Comparison of ENCODE assay signal across 1 cellular context in the genomic region with DNA sequence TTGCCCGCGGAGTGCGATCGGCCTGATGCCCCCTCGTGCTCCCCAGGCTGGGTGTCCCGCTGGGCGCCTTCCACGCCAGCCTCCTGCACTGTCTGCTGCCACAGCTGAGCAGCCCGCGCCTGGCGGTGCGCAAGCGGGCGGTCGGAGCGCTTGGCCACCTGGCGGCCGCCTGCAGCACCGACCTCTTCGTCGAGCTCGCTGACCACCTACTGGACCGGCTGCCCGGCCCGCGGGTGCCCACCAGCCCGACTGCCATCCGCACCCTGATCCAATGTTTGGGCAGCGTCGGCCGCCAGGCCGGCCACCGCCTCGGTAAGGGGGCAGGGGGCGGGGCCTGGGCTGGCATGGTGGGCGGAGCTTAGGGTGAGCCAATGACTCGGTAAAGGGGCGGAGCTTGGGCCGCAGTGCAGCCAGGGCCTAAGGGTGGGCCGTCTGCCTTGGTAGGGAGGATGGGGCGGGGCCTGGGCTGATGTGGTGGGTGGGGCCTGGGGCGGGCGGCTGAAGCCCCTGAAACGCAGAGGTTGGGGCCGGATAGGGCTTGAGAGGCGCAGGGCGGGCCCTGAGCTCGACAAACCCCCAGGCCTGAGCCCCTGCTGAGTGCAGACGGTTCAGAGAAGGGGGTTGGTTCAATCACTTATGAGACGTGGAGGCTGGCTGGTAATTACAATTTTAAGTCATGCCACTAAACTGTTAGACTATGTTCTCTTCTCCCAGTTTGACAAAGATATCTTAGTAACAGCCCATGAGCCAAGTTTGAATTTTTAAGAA.
TF ChIP-seq lines count a peak whose summit lies in the region.

No MANE protein-coding gene starts in this region.

TF ChIP-seq in HepG2, 621 proteins besides CTCF, POLR2A, EP300 and RAD21 (continued from another document and continues in another):
- 0 out of 2 replicates have a peak, but pooled peaks have one; percentile 28 for TF ChIP-seq ZBTB42 (CRISPR knock-in tag; IDR thresholded peaks at IDR 0.05)
- TF ChIP-seq NFKB2 (CRISPR knock-in tag; IDR thresholded peaks at IDR 0.05; ENCODE audit: borderline replicate concordance) = no peak; the same call in 1 of the 2 replicates
- peak; percentile 86 for TF ChIP-seq HNRNPLL (IDR thresholded peaks at IDR 0.05; ENCODE audit: low read depth, low read length, poor library complexity, severe bottlenecking)
- TF ChIP-seq RORA (CRISPR knock-in tag; IDR thresholded peaks at IDR 0.05) = no peak
- no peak for TF ChIP-seq ZSCAN31 (CRISPR knock-in tag; IDR thresholded peaks at IDR 0.05; ENCODE audit: low read depth)
- no peak for TF ChIP-seq PCBP1 (IDR thresholded peaks at IDR 0.05; ENCODE audit: borderline replicate concordance, low read depth, low read length)
- peak in 1 of 2 experiments; percentile 73; a peak in 1 of 4 replicates for TF ChIP-seq HMGXB4 (CRISPR knock-in tag; IDR thresholded peaks at IDR 0.05; ENCODE audit: borderline replicate concordance in 1 of 2, low read depth in 1 of 2)
- no peak for TF ChIP-seq ZNF556 (CRISPR knock-in tag; IDR thresholded peaks at IDR 0.05; ENCODE audit: borderline replicate concordance)
- no peak; the same call in 1 of the 2 replicates for TF ChIP-seq ERF (CRISPR knock-in tag; IDR thresholded peaks at IDR 0.05)
- TF ChIP-seq PHF20 (CRISPR knock-in tag; IDR thresholded peaks at IDR 0.05) = no peak
- no peak for TF ChIP-seq CEBPG (CRISPR knock-in tag; IDR thresholded peaks at IDR 0.05)
- TF ChIP-seq ZNF20 (CRISPR knock-in tag; IDR thresholded peaks at IDR 0.05) = no peak
- TF ChIP-seq, protein P1, sequence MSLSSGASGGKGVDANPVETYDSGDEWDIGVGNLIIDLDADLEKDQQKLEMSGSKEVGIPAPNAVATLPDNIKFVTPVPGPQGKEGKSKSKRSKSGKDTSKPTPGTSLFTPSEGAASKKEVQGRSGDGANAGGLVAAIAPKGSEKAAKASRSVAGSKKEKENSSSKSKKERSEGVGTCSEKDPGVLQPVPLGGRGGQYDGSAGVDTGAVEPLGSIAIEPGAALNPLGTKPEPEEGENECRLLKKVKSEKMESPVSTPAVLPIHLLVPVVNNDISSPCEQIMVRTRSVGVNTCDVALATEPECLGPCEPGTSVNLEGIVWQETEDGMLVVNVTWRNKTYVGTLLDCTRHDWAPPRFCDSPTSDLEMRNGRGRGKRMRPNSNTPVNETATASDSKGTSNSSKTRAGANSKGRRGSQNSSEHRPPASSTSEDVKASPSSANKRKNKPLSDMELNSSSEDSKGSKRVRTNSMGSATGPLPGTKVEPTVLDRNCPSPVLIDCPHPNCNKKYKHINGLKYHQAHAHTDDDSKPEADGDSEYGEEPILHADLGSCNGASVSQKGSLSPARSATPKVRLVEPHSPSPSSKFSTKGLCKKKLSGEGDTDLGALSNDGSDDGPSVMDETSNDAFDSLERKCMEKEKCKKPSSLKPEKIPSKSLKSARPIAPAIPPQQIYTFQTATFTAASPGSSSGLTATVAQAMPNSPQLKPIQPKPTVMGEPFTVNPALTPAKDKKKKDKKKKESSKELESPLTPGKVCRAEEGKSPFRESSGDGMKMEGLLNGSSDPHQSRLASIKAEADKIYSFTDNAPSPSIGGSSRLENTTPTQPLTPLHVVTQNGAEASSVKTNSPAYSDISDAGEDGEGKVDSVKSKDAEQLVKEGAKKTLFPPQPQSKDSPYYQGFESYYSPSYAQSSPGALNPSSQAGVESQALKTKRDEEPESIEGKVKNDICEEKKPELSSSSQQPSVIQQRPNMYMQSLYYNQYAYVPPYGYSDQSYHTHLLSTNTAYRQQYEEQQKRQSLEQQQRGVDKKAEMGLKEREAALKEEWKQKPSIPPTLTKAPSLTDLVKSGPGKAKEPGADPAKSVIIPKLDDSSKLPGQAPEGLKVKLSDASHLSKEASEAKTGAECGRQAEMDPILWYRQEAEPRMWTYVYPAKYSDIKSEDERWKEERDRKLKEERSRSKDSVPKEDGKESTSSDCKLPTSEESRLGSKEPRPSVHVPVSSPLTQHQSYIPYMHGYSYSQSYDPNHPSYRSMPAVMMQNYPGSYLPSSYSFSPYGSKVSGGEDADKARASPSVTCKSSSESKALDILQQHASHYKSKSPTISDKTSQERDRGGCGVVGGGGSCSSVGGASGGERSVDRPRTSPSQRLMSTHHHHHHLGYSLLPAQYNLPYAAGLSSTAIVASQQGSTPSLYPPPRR (CRISPR knock-in tag; IDR thresholded peaks at IDR 0.05; ENCODE audit: borderline replicate concordance) = no peak
- no peak for TF ChIP-seq ZNF224 (CRISPR knock-in tag; IDR thresholded peaks at IDR 0.05)
- TF ChIP-seq ZNF547 (CRISPR knock-in tag; IDR thresholded peaks at IDR 0.05) = no peak
- TF ChIP-seq, protein P2, sequence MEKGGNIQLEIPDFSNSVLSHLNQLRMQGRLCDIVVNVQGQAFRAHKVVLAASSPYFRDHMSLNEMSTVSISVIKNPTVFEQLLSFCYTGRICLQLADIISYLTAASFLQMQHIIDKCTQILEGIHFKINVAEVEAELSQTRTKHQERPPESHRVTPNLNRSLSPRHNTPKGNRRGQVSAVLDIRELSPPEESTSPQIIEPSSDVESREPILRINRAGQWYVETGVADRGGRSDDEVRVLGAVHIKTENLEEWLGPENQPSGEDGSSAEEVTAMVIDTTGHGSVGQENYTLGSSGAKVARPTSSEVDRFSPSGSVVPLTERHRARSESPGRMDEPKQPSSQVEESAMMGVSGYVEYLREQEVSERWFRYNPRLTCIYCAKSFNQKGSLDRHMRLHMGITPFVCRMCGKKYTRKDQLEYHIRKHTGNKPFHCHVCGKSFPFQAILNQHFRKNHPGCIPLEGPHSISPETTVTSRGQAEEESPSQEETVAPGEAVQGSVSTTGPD (CRISPR knock-in tag; IDR thresholded peaks at IDR 0.05) = no peak
- no peak for TF ChIP-seq CREB3 (CRISPR knock-in tag; IDR thresholded peaks at IDR 0.05)
- TF ChIP-seq CEBPB (IDR thresholded peaks at IDR 0.05; ENCODE audit: borderline replicate concordance, low read depth, low read length) = no peak
- no peak for TF ChIP-seq MXI1 (IDR thresholded peaks at IDR 0.05; ENCODE audit: borderline replicate concordance, low read depth, low read length)
- no peak for TF ChIP-seq PLRG1 (conservative IDR thresholded peaks at IDR 0.05)
- TF ChIP-seq ZNF672 (CRISPR knock-in tag; IDR thresholded peaks at IDR 0.05) = no peak
- TF ChIP-seq PRDM15 (CRISPR knock-in tag; IDR thresholded peaks at IDR 0.05) = no peak
- TF ChIP-seq ZNF550 (CRISPR knock-in tag; IDR thresholded peaks at IDR 0.05; ENCODE audit: borderline replicate concordance) = no peak
- TF ChIP-seq DNMT1 (CRISPR knock-in tag; IDR thresholded peaks at IDR 0.05) = 0 out of 2 replicates have a peak, but pooled peaks have one; percentile 51
- TF ChIP-seq ZNF543 (CRISPR knock-in tag; IDR thresholded peaks at IDR 0.05) = peak; percentile 44; the same call in 1 of the 2 replicates
- no peak; the same call in 1 of the 2 replicates for TF ChIP-seq ZNF441 (CRISPR knock-in tag; IDR thresholded peaks at IDR 0.05; ENCODE audit: borderline replicate concordance)
- no peak for TF ChIP-seq ATRX (CRISPR knock-in tag; IDR thresholded peaks at IDR 0.05; ENCODE audit: borderline replicate concordance)
- TF ChIP-seq, protein P3, sequence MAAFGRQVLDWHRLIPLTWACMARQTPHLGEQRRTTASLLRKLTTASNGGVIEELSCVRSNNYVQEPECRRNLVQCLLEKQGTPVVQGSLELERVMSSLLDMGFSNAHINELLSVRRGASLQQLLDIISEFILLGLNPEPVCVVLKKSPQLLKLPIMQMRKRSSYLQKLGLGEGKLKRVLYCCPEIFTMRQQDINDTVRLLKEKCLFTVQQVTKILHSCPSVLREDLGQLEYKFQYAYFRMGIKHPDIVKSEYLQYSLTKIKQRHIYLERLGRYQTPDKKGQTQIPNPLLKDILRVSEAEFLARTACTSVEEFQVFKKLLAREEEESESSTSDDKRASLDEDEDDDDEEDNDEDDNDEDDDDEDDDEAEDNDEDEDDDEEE (CRISPR knock-in tag; IDR thresholded peaks at IDR 0.05) = no peak
- no peak for TF ChIP-seq ATM (IDR thresholded peaks at IDR 0.05; ENCODE audit: borderline replicate concordance)
- TF ChIP-seq RERE (CRISPR knock-in tag; IDR thresholded peaks at IDR 0.05; ENCODE audit: low read depth) = no peak
- no peak for TF ChIP-seq ATF1 (CRISPR knock-in tag; IDR thresholded peaks at IDR 0.05)
- no peak for TF ChIP-seq TIGD3 (CRISPR knock-in tag; IDR thresholded peaks at IDR 0.05; ENCODE audit: borderline replicate concordance)
- TF ChIP-seq ZNF205 (CRISPR knock-in tag; IDR thresholded peaks at IDR 0.05) = no peak
- no peak for TF ChIP-seq ZNF430 (CRISPR knock-in tag; IDR thresholded peaks at IDR 0.05)
